ENCODE assay signal across 24 cellular contexts in the genomic region with DNA sequence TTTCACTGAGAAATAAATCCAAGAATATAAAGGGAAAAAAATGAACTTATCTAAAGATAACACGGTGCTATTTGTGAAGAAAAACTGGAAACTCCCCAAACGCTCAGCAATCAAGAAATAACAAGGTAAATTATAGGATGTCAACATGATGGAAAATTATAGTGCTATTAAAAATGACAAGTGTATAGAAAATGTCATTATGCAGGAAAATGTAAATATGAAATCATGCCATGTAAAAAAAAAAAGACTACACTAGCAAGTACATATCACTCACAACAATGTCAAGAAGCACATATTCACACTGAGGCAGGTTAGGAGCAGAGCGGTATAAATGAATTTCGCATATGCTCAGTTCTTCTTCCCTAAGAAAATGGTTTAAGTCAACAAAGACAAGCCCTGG. TPM values are rescaled to one million over a fixed set of nuclear protein-coding genes. Genes with fewer than 3 reads are reported as not detected.
"Had no signal": no experiment of that assay in that cellular context is flagged by ENCODE, and none has a peak within 500 bp of the region (broad histone marks: within the 10 kb centered on the region; RNA-seq: fewer than 3 reads in every experiment).

No MANE protein-coding gene starts in this region.

- DNase-seq: IMR-90; Kasumi-1; MV-4-11; NCI-H1048; NCI-H1105; NCI-H146; NCI-H1694 treated with DMSO at 0.1 percent for 48 hours; NCI-H1930; NCI-H2171 treated with DMSO at 0.1 percent for 48 hours; NCI-H226; NCI-H446 treated with DMSO at 0.1 percent for 48 hours; NCI-H510A treated with DMSO at 0.1 percent for 48 hours; NCI-H526; NCI-H748 treated with DMSO at 0.1 percent for 48 hours; NK-92 treated with Interleukin-12 subunit alpha and Interleukin-12 subunit beta, amount 100 ng/mL, for 24 hours; PC-3; SHP77; SK-N-SH; SW 1271; T-cell had no signal

- H3K9me3 Mint-ChIP-seq: T-cell had no signal

- ATAC-seq: HepG2, Panc1, PC-3, T-cell had no signal

- H3K27ac Mint-ChIP-seq: T-cell had no signal

- H3K36me3 Mint-ChIP-seq: T-cell had no signal

- H3K4me3 Mint-ChIP-seq: T-cell had no signal

- H3K27me3 Mint-ChIP-seq: T-cell had no signal

- H3K4me1 Mint-ChIP-seq: T-cell had no signal

RNA-seq across cellular contexts. Expression of a gene that starts 27.7 kb away (rescaled TPM):
- total RNA-seq: HepG2, HT1080, OCI-LY7 had no signal
